1 cellular context compared by ENCODE assay signal in genomic region chr19:57632987-57633831, GRCh38.
A peak's percentile ranks its signal among the peaks of the same experiment; 100 is the strongest.
TF ChIP-seq lines count a peak whose summit lies in the region.

ZNF211 (plus strand) TSS chr19:57633168; CDS start chr19:57633347, 179 bp downstream.

TF ChIP-seq in HepG2, 621 proteins besides CTCF, POLR2A, EP300 and RAD21 (continued from another document and continues in another):
- TF ChIP-seq SOX6 (IDR thresholded peaks at IDR 0.05) (no peak), SOX6 (CRISPR knock-in tag; IDR thresholded peaks at IDR 0.05) (peak; percentile 43; the same call in 1 of the 2 replicates), ZNF605 (CRISPR knock-in tag; IDR thresholded peaks at IDR 0.05) (peak; percentile 72), PRDM15 (CRISPR knock-in tag; IDR thresholded peaks at IDR 0.05) (no peak), ARID4A (CRISPR knock-in tag; IDR thresholded peaks at IDR 0.05; ENCODE audit: borderline replicate concordance) (peak; percentile 83), CBFB (CRISPR knock-in tag; IDR thresholded peaks at IDR 0.05) (no peak), ZNF207 (IDR thresholded peaks at IDR 0.05; ENCODE audit: borderline replicate concordance) (no peak), TRAFD1 (CRISPR knock-in tag; IDR thresholded peaks at IDR 0.05; ENCODE audit: borderline replicate concordance) (no peak), ZNF276 (CRISPR knock-in tag; IDR thresholded peaks at IDR 0.05; ENCODE audit: low read depth) (no peak), ZNF616 (CRISPR knock-in tag; IDR thresholded peaks at IDR 0.05; ENCODE audit: low read depth) (no peak), U2AF2 (IDR thresholded peaks at IDR 0.05; ENCODE audit: low read depth, low read length) (no peak), ZNF761 (CRISPR knock-in tag; conservative IDR thresholded peaks at IDR 0.05) (no peak), HMG20A (CRISPR knock-in tag; IDR thresholded peaks at IDR 0.05; ENCODE audit: borderline replicate concordance) (no peak), NAIF1 (CRISPR knock-in tag; IDR thresholded peaks at IDR 0.05; ENCODE audit: borderline replicate concordance) (no peak), ZNF414 (CRISPR knock-in tag; IDR thresholded peaks at IDR 0.05) (no peak), ZBTB49 (CRISPR knock-in tag; IDR thresholded peaks at IDR 0.05; ENCODE audit: borderline replicate concordance) (no peak), NCOA2 (CRISPR knock-in tag; IDR thresholded peaks at IDR 0.05) (peak; percentile 17; the same call in 1 of the 2 replicates), ZNF609 (CRISPR knock-in tag; IDR thresholded peaks at IDR 0.05; ENCODE audit: borderline replicate concordance) (peak; percentile 46; the same call in 1 of the 2 replicates), DMAP1 (CRISPR knock-in tag; IDR thresholded peaks at IDR 0.05) (peak; percentile 68), E2F1 (CRISPR knock-in tag; IDR thresholded peaks at IDR 0.05) (no peak), ZNF674 (CRISPR knock-in tag; IDR thresholded peaks at IDR 0.05; ENCODE audit: low read depth) (no peak), TCF7 (IDR thresholded peaks at IDR 0.05; ENCODE audit: low read depth) (no peak), MIXL1 (CRISPR knock-in tag; IDR thresholded peaks at IDR 0.05) (peak; percentile 71; the same call in 1 of the 2 replicates), MTA1 (CRISPR knock-in tag; IDR thresholded peaks at IDR 0.05; ENCODE audit: borderline replicate concordance) (0 out of 2 replicates have a peak, but pooled peaks have one; percentile 43), XBP1 (CRISPR knock-in tag; IDR thresholded peaks at IDR 0.05) (no peak), NFIC (IDR thresholded peaks at IDR 0.05; ENCODE audit: low read length) (no peak), ZNF24 (IDR thresholded peaks at IDR 0.05) (no peak), ZGPAT (CRISPR knock-in tag; IDR thresholded peaks at IDR 0.05) (peak; percentile 91), ZMYM2 (CRISPR knock-in tag; IDR thresholded peaks at IDR 0.05) (no peak), FOSL1 (CRISPR knock-in tag; IDR thresholded peaks at IDR 0.05; ENCODE audit: borderline replicate concordance) (no peak), HNRNPH1 (optimal IDR thresholded peaks at IDR 0.05; ENCODE audit: low read depth, low read length) (no peak), AHR (CRISPR knock-in tag; IDR thresholded peaks at IDR 0.05) (peak; percentile 77; the same call in 1 of the 2 replicates)
